ENCODE assay signal across 17 cellular contexts in genomic region chr18:59388180-59388579, GRCh38.
DNase-seq lines count a peak whose midpoint lies in the region; ATAC-seq and TF ChIP-seq lines count a peak whose summit lies in the region.
"Had no signal": no experiment of that assay in that cellular context is flagged by ENCODE, and none has a peak within 500 bp of the region (broad histone marks: within the 10 kb centered on the region; RNA-seq: fewer than 3 reads in every experiment).

No MANE protein-coding gene starts in this region.

- peaks cover 44% of the 10 kb centered on the region for H3K4me1 Mint-ChIP-seq in nephron progenitor cell
- H3K4me1 Mint-ChIP-seq: activated CD4-positive, alpha-beta T cell treated with anti-CD3 and anti-CD28 coated beads for 36 hours; immature natural killer cell; T-cell had no signal

- H3K27me3 Mint-ChIP-seq in nephron progenitor cell (ENCODE audit: low read depth, poor library complexity) = peaks cover 64% of the 10 kb centered on the region

- no peak for TF ChIP-seq CTCF in nephron progenitor cell (IDR thresholded peaks at IDR 0.05)

- ATAC-seq in HG03354 (IDR thresholded peaks at IDR 0.05; ENCODE audit: poor library complexity, severe bottlenecking, unreplicated experiment) (no peak), HG03039 (IDR thresholded peaks at IDR 0.05; ENCODE audit: unreplicated experiment) (no peak)
- ATAC-seq: activated CD4-positive, alpha-beta T cell treated with anti-CD3 and anti-CD28 coated beads for 36 hours; T-cell had no signal

- H3K4me3 Mint-ChIP-seq in nephron progenitor cell = peak overlapping the region; percentile 7
- H3K4me3 Mint-ChIP-seq: activated CD4-positive, alpha-beta T cell treated with anti-CD3 and anti-CD28 coated beads for 36 hours; activated naive CD4-positive, alpha-beta T cell treated with anti-CD3 and anti-CD28 coated beads for 36 hours; immature natural killer cell; T-cell had no signal

- peak overlapping the region; percentile 31 for H3K27ac Mint-ChIP-seq in nephron progenitor cell
- H3K27ac Mint-ChIP-seq: activated CD4-positive, alpha-beta T cell treated with anti-CD3 and anti-CD28 coated beads for 36 hours; activated naive CD4-positive, alpha-beta T cell treated with anti-CD3 and anti-CD28 coated beads for 36 hours; immature natural killer cell; T-cell had no signal

- DNase-seq in DMS53 (lab: John Stamatoyannopoulos, UW) (peak; percentile 92), NCI-H2029 (lab: John Stamatoyannopoulos, UW) (peak; percentile 18), NCI-H748 (lab: John Stamatoyannopoulos, UW; ENCODE audit: unreplicated experiment) (peak; percentile 97), nephron progenitor cell (no peak), RPMI8226 (no peak), glomerular visceral epithelial cell (ENCODE audit: extremely low spot score) (no peak)
- DNase-seq: activated CD4-positive, alpha-beta T cell treated with anti-CD3 and anti-CD28 coated beads for 36 hours; activated naive CD4-positive, alpha-beta T cell treated with anti-CD3 and anti-CD28 coated beads for 36 hours; activated T-cell treated with anti-CD3 and anti-CD28 coated beads, Interleukin-2, amount 50 U/mL, for 48 hours; C1 segment of cervical spinal cord; H7; immature natural killer cell; SIG-M5; stimulated activated CD4-positive, alpha-beta T cell treated with anti-CD3 and anti-CD28 coated beads, Interleukin-1b, Interleukin-23, amount 100 ng/mL, for 48 hours; T-cell had no signal

- H3K36me3 Mint-ChIP-seq in nephron progenitor cell (ENCODE audit: low read depth) = no peaks in the 10 kb centered on the region
- H3K36me3 Mint-ChIP-seq: immature natural killer cell, T-cell had no signal

- peaks cover 5% of the 10 kb centered on the region for H3K9me3 Mint-ChIP-seq in nephron progenitor cell
- H3K9me3 Mint-ChIP-seq: activated naive CD4-positive, alpha-beta T cell treated with anti-CD3 and anti-CD28 coated beads for 36 hours; immature natural killer cell; T-cell had no signal

Comparison
In these comparisons a context has a peak if more than half of its experiments do, and no peak if none do; other contexts are left out.
1. DNase-seq: peak in DMS53 (single experiment), NCI-H2029 (single experiment) and NCI-H748 (single experiment); none in nephron progenitor cell (single experiment), RPMI8226 (single experiment) and glomerular visceral epithelial cell (single experiment).